ENCODE assay signal across 15 cellular contexts in the genomic region with DNA sequence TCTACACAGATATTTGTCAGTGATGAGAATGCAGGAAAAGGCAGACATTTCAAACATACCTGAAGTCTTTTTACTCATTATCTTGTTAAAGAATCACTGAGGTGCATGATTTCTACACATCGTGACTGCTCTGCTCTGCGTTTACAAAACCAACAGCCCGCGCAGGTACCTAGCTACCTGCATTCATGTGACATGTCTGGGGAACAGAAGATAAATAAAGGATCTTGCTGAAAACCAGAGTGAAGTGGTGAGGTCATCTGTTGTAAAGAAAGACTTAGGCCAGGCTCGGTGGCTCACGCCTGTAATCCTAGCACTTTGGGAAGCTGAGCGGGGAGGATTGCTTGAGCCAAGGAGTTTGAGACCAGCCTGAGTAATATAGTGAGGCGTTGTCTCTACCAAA.
"Had no signal": no experiment of that assay in that cellular context is flagged by ENCODE, and none has a peak within 500 bp of the region (broad histone marks: within the 10 kb centered on the region; RNA-seq: fewer than 3 reads in every experiment).

No MANE protein-coding gene starts in this region.

- H3K9me3 ChIP-seq: colonic mucosa, esophagus muscularis mucosa, tibial artery, vagina had no signal

- H3K9me3 Mint-ChIP-seq: activated T-helper 17 cell treated with anti-CD3 and anti-CD28 coated beads, Interleukin-2, amount 50 U/mL, for 72 hours; natural killer cell treated with Interleukin-12 subunit alpha and Interleukin-12 subunit beta and Interleukin-15 and Interleukin-18, amount 100 ng/mL, for 72 hours; stimulated activated naive B cell treated with anti-CD40 and anti-IgM and Interleukin-4, amounts not matched to agents 10 μg/mL and 1 μg/mL and 100 μg/mL, for 72 hours had no signal

- H3K36me3 Mint-ChIP-seq: natural killer cell treated with Interleukin-12 subunit alpha and Interleukin-12 subunit beta and Interleukin-15 and Interleukin-18, amount 100 ng/mL, for 72 hours had no signal

- H3K27ac ChIP-seq: cardiac muscle cell, colonic mucosa, esophagus muscularis mucosa, tibial artery, vagina had no signal

- H3K4me3 ChIP-seq: cardiac muscle cell, colonic mucosa, esophagus muscularis mucosa, tibial artery, vagina had no signal

- H3K27me3 Mint-ChIP-seq: activated T-helper 17 cell treated with anti-CD3 and anti-CD28 coated beads, Interleukin-2, amount 50 U/mL, for 72 hours; natural killer cell treated with Interleukin-12 subunit alpha and Interleukin-12 subunit beta and Interleukin-15 and Interleukin-18, amount 100 ng/mL, for 72 hours; stimulated activated naive B cell treated with anti-CD40 and anti-IgM and Interleukin-4, amounts not matched to agents 10 μg/mL and 1 μg/mL and 100 μg/mL, for 72 hours had no signal

- ATAC-seq: activated T-helper 17 cell treated with anti-CD3 and anti-CD28 coated beads, Interleukin-2, amount 50 U/mL, for 72 hours; natural killer cell treated with Interleukin-12 subunit alpha and Interleukin-12 subunit beta and Interleukin-15 and Interleukin-18, amount 100 ng/mL, for 72 hours; stimulated activated naive B cell treated with anti-CD40 and anti-IgM and Interleukin-4, amounts not matched to agents 10 μg/mL and 1 μg/mL and 100 μg/mL, for 72 hours had no signal

- H3K27me3 ChIP-seq: cardiac muscle cell, colonic mucosa, esophagus muscularis mucosa, vagina had no signal

- H3K27ac Mint-ChIP-seq: activated T-helper 17 cell treated with anti-CD3 and anti-CD28 coated beads, Interleukin-2, amount 50 U/mL, for 72 hours; natural killer cell treated with Interleukin-12 subunit alpha and Interleukin-12 subunit beta and Interleukin-15 and Interleukin-18, amount 100 ng/mL, for 72 hours had no signal

- H3K4me3 Mint-ChIP-seq: activated T-helper 17 cell treated with anti-CD3 and anti-CD28 coated beads, Interleukin-2, amount 50 U/mL, for 72 hours; natural killer cell treated with Interleukin-12 subunit alpha and Interleukin-12 subunit beta and Interleukin-15 and Interleukin-18, amount 100 ng/mL, for 72 hours; stimulated activated naive B cell treated with anti-CD40 and anti-IgM and Interleukin-4, amounts not matched to agents 10 μg/mL and 1 μg/mL and 100 μg/mL, for 72 hours had no signal

- H3K36me3 ChIP-seq: cardiac muscle cell, colonic mucosa, vagina had no signal

- DNase-seq: activated CD4-positive, alpha-beta T cell treated with anti-CD3 and anti-CD28 coated beads, Interleukin-2, amount 50 U/mL, for 4 hours; activated CD4-positive, CD25-positive, alpha-beta regulatory T cell treated with anti-CD3 and anti-CD28 coated beads, Interleukin-2, amount 50 U/mL, for 72 hours; activated naive CD4-positive, alpha-beta T cell treated with Interleukin-2 at 50 U/mL for 16 hours; colonic mucosa; kidney glomerular epithelial cell; mesendoderm; nucleus accumbens; stimulated activated CD4-positive, alpha-beta T cell treated with anti-CD3 and anti-CD28 coated beads, Interleukin-4, amount 100 ng/mL, for 1 hour; stimulated activated naive B cell treated with anti-CD40 and anti-IgM and Interleukin-4, amounts not matched to agents 10 μg/mL and 1 μg/mL and 100 μg/mL, for 72 hours had no signal

- H3K4me1 ChIP-seq: colonic mucosa, tibial artery, vagina had no signal
